Comparison of ENCODE assay signal across 12 cellular contexts in genomic region chr5:180026320-180026719, GRCh38. TPM values are rescaled to one million over a fixed set of nuclear protein-coding genes. Genes with fewer than 3 reads are reported as not detected.
DNase-seq lines count a peak whose midpoint lies in the region; ATAC-seq and TF ChIP-seq lines count a peak whose summit lies in the region.
"Had no signal": no experiment of that assay in that cellular context is flagged by ENCODE, and none has a peak within 500 bp of the region (broad histone marks: within the 10 kb centered on the region; RNA-seq: fewer than 3 reads in every experiment).

No MANE protein-coding gene starts in this region.

- H3K27me3 Mint-ChIP-seq in CD14-positive monocyte (ENCODE audit: low read depth in 3 of 3): peaks cover 0 to 2% (median 0%) of the 10 kb centered on the region in 3 donors
- H3K27me3 Mint-ChIP-seq: activated CD4-positive, alpha-beta memory T cell treated with anti-CD3 and anti-CD28 coated beads, Interleukin-2, amount 10 ng/mL, durations not matched to agents 7 days and 5 days; naive thymus-derived CD8-positive, alpha-beta T cell had no signal

- H3K27ac Mint-ChIP-seq in CD14-positive monocyte: peak overlapping the region in 6 of 7 donors; percentile 59 to 83 (median 72)
- H3K27ac Mint-ChIP-seq: activated CD4-positive, alpha-beta memory T cell treated with anti-CD3 and anti-CD28 coated beads, Interleukin-2, amount 10 ng/mL, durations not matched to agents 7 days and 5 days had no signal

- no peak overlapping the region for H3K27ac ChIP-seq in lower lobe of right lung
- H3K27ac ChIP-seq: BLaER1 had no signal

- DNase-seq in CD14-positive monocyte (ENCODE audit: low spot score) (peak; percentile 69), NCI-H460 (ENCODE audit: extremely low read depth, low read depth) (peak; percentile 9), dermis microvascular lymphatic vessel endothelial cell (ENCODE audit: low read depth in 2 of 2) (peak; percentile 84 to 86), lower lobe of right lung (no peak), NCI-H2227 (lab: John Stamatoyannopoulos, UW; ENCODE audit: unreplicated experiment) (no peak)
- DNase-seq: activated CD4-positive, alpha-beta memory T cell treated with anti-CD3 and anti-CD28 coated beads, Interleukin-2, amount 10 ng/mL, durations not matched to agents 7 days and 5 days; naive thymus-derived CD8-positive, alpha-beta T cell; NCI-H446 had no signal

- H3K9me3 Mint-ChIP-seq in CD14-positive monocyte: peaks cover 0 to 3% (median 0%) of the 10 kb centered on the region in 7 donors
- H3K9me3 Mint-ChIP-seq: activated CD4-positive, alpha-beta memory T cell treated with anti-CD3 and anti-CD28 coated beads, Interleukin-2, amount 10 ng/mL, durations not matched to agents 7 days and 5 days; naive thymus-derived CD8-positive, alpha-beta T cell had no signal

- H3K9me3 ChIP-seq in lower lobe of right lung: no peaks in the 10 kb centered on the region

- H3K4me1 Mint-ChIP-seq in CD14-positive monocyte: peaks cover 37% of the 10 kb centered on the region
- H3K4me1 Mint-ChIP-seq: activated CD4-positive, alpha-beta memory T cell treated with anti-CD3 and anti-CD28 coated beads, Interleukin-2, amount 10 ng/mL, durations not matched to agents 7 days and 5 days had no signal

- peaks cover 4% of the 10 kb centered on the region for H3K4me1 ChIP-seq in lower lobe of right lung
- H3K4me1 ChIP-seq: BLaER1 had no signal

- H3K36me3 Mint-ChIP-seq in CD14-positive monocyte: peaks cover 36 to 54% of the 10 kb centered on the region in 2 donors

- intact Hi-C loops in CD14-positive monocyte (cut with micrococcal nuclease) (no loop called here), lower lobe of right lung (cut with DNase I) (no loop called here)

- ATAC-seq in lower lobe of right lung (peak; percentile 87 to 96), GM18519 (IDR thresholded peaks at IDR 0.05; ENCODE audit: low FRiP score, unreplicated experiment) (no peak), GM21737 (IDR thresholded peaks at IDR 0.05; ENCODE audit: unreplicated experiment) (no peak), GM18858 (IDR thresholded peaks at IDR 0.05; ENCODE audit: unreplicated experiment) (no peak)
- ATAC-seq: naive thymus-derived CD8-positive, alpha-beta T cell had no signal

- TF ChIP-seq CTCF in CD14-positive monocyte (IDR thresholded peaks at IDR 0.05) (no peak), lower lobe of right lung (IDR thresholded peaks at IDR 0.05) (no peak)

- H3K27me3 ChIP-seq in lower lobe of right lung (ENCODE audit: low read depth): no peaks in the 10 kb centered on the region
- H3K27me3 ChIP-seq: BLaER1 had no signal

- H3K4me3 ChIP-seq in lower lobe of right lung: no peak overlapping the region
- H3K4me3 ChIP-seq: BLaER1 had no signal

- H3K4me3 Mint-ChIP-seq in CD14-positive monocyte: no peak overlapping the region
- H3K4me3 Mint-ChIP-seq: activated CD4-positive, alpha-beta memory T cell treated with anti-CD3 and anti-CD28 coated beads, Interleukin-2, amount 10 ng/mL, durations not matched to agents 7 days and 5 days; naive thymus-derived CD8-positive, alpha-beta T cell had no signal

- H3K36me3 ChIP-seq in lower lobe of right lung: no peaks in the 10 kb centered on the region

RNA-seq across cellular contexts. Expression of gene RNF130, which starts 45.2 kb away (rescaled TPM):
- polyA plus RNA-seq in CD14-positive monocyte: 100 to 1,000 TPM; 376 to 439 TPM
- total RNA-seq in NCI-H460 (2014; rRNA removed; shearing (Covaris generic)): 61.6 and 65.2 TPM in 2 replicates
- polyA plus RNA-seq in NCI-H460 (2014; cell fraction: nucleus; rRNA removed): 40.7 and 52.5 TPM in 2 replicates
- total RNA-seq in dermis microvascular lymphatic vessel endothelial cell: 22.3 and 42.0 TPM in 2 replicates
- 139 TPM for total RNA-seq in lower lobe of right lung

Comparison
In these comparisons a context has a peak if more than half of its experiments do, and no peak if none do; other contexts are left out.
1. DNase-seq: peak in CD14-positive monocyte (single experiment), NCI-H460 (single experiment) and dermis microvascular lymphatic vessel endothelial cell (2 of 2); none in lower lobe of right lung (single experiment) and NCI-H2227 (single experiment).
2. ATAC-seq: peak in lower lobe of right lung (2 of 2); none in GM18519 (single experiment), GM21737 (single experiment) and GM18858 (single experiment).